23 cellular contexts compared by ENCODE assay signal in the genomic region with DNA sequence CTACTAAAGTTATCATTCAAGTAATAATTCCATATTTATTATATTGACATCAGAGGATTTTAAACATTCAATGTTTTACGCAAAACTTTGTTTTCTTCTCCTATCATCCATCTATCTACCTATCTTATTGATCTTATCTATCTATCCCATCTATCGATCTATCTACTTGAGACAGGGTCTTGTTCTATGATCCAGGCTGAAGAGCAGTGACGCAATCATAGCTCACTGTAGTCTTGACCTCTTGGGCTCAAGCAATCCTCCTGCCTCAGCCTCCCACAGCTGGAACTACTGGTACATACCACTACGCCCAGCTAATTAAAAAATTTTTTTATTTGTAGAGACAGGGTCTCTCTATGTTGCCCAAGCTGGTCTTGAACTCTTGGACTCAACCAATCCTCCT.
"Had no signal": no experiment of that assay in that cellular context is flagged by ENCODE, and none has a peak within 500 bp of the region (broad histone marks: within the 10 kb centered on the region; RNA-seq: fewer than 3 reads in every experiment).

No MANE protein-coding gene starts in this region.

- H3K27ac ChIP-seq: coronary artery, dorsolateral prefrontal cortex, esophagus muscularis mucosa, foreskin keratinocyte, gastroesophageal sphincter, heart left ventricle, hepatocyte, lower lobe of right lung had no signal

- FAIRE-seq: colon, endothelial cell of umbilical vein, kidney had no signal

- H3K4me1 ChIP-seq: foreskin keratinocyte, gastroesophageal sphincter, heart left ventricle, lower lobe of right lung had no signal

- H3K4me2 ChIP-seq: hepatocyte had no signal

- H2AFZ ChIP-seq: hepatocyte had no signal

- H3K27me3 ChIP-seq: dorsolateral prefrontal cortex, esophagus muscularis mucosa, foreskin keratinocyte, gastroesophageal sphincter, heart left ventricle, hepatocyte had no signal

- H3K4me3 ChIP-seq: coronary artery, dorsolateral prefrontal cortex, esophagus muscularis mucosa, gastroesophageal sphincter, heart left ventricle, hepatocyte, lower lobe of right lung, mucosa of descending colon had no signal

- DNase-seq: dermis blood vessel endothelial cell; dorsolateral prefrontal cortex; effector CD4-positive, alpha-beta T cell; effector memory CD4-positive, alpha-beta T cell; foreskin keratinocyte; heart left ventricle; hypothalamus; immature natural killer cell; islet precursor cell; kidney; kidney glomerular epithelial cell; left colon; left ventricle myocardium superior; lower lobe of right lung; mesenchymal stem cell; mucosa of descending colon had no signal

- H3K9me3 ChIP-seq: esophagus muscularis mucosa had no signal

- ATAC-seq: foreskin keratinocyte, gastroesophageal sphincter, heart left ventricle, left colon, left lobe of liver, left ventricle myocardium superior, lower lobe of right lung, mucosa of descending colon had no signal
